Comparison of ENCODE assay signal across 17 cellular contexts in the genomic region with DNA sequence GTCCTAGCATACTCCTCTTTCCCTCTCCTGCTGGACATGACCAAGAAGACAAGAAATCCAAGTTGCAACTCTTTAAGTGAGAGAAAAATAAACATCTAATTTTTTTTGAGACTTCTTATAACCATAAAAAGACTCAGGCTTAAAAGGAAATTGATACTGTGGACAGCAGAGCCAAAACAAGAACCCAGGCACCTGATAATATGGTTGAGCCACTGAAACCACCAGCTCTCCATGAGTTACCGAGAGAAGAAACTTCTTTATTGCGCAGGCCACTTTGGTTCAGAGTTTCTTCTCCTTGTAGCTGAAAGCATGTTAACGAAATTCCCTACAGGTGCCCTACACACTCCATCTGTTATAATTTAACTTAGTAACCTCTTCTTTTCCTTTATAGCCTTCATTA. TPM values are rescaled to one million over a fixed set of nuclear protein-coding genes. Genes with fewer than 3 reads are reported as not detected.
DNase-seq lines count a peak whose midpoint lies in the region; ATAC-seq, FAIRE-seq and TF ChIP-seq lines count a peak whose summit lies in the region.
"Had no signal": no experiment of that assay in that cellular context is flagged by ENCODE, and none has a peak within 500 bp of the region (broad histone marks: within the 10 kb centered on the region; RNA-seq: fewer than 3 reads in every experiment).

No MANE protein-coding gene starts in this region.

- H2AFZ ChIP-seq in GM12878 (ENCODE audit: control insufficient read depth, low read depth, low read length): no peak overlapping the region

- BruUV-seq in GM12878 (replicated peaks; lab: Mats Ljungman, UMichigan): no TSS peak

- no peaks in the 10 kb centered on the region for H3K79me2 ChIP-seq in GM12878 (ENCODE audit: control insufficient read depth, insufficient read depth, low read length)

- H3K27ac Mint-ChIP-seq in progenitor cell of endocrine pancreas: no peak overlapping the region

- H3K36me3 ChIP-seq in GM12878 (ENCODE audit: control insufficient read depth in 2 of 2, insufficient read depth in 2 of 2, low read length in 1 of 2): no peaks in the 10 kb centered on the region
- H3K36me3 ChIP-seq: thyroid gland had no signal

- in situ Hi-C loops in GM12878 (cut with MboI): loop anchor here (5.0 kb wide), 1 partner anchor 111 kb away; a partner anchor contains a TSS

- no peak overlapping the region for H3K4me3 Mint-ChIP-seq in progenitor cell of endocrine pancreas (ENCODE audit: low read depth)
- H3K4me3 Mint-ChIP-seq: memory B cell had no signal

- RAD21 ChIA-PET in GM12878 (lab: Charles Lee; ENCODE audit: unreplicated experiment): no interaction called here

- no peaks in the 10 kb centered on the region for H4K20me1 ChIP-seq in GM12878 (ENCODE audit: control insufficient read depth, insufficient read depth)

- TF ChIP-seq POLR2A in GM12878 (IDR thresholded peaks at IDR 0.05; ENCODE audit: low read depth, low read length): no peak

- SMC1A ChIA-PET in GM12878 (lab: Charles Lee; ENCODE audit: uncharacterized antibody, unreplicated experiment): interaction anchor here (1.1 to 1.2 kb wide), 3 partner anchors 11 to 158 kb away, joined by 3 to 4 read pairs (median 3); no protein-coding TSS in a partner anchor

- no peak overlapping the region for H3K9ac ChIP-seq in GM12878 (ENCODE audit: control insufficient read depth, insufficient read depth, low read length)

- ATAC-seq in GM19043 (IDR thresholded peaks at IDR 0.05; ENCODE audit: low read depth, unreplicated experiment) (peak; percentile 41), GM21786 (IDR thresholded peaks at IDR 0.05; ENCODE audit: unreplicated experiment) (peak; percentile 50), HG03139 (IDR thresholded peaks at IDR 0.05; ENCODE audit: unreplicated experiment) (peak; percentile 38), GM12878 (peak; percentile 61)

- WGBS in GM12878 (ENCODE audit: insufficient coverage, insufficient replicate concordance, low lambda C conversion rate, missing lambda C conversion rate): 0% methylated on average over 3 of the region's 3 CpGs

- intact Hi-C loops in GM12878 (cut with micrococcal nuclease; ENCODE audit: unreplicated experiment): no loop called here

- DNase-seq in GM12878 (ENCODE audit: low read depth, low spot score): no peak
- DNase-seq in progenitor cell of endocrine pancreas (ENCODE audit: low spot score, unreplicated experiment): no peak
- DNase-seq in LoVo (ENCODE audit: low spot score): no peak
- DNase-seq in NCI-H2029 treated with DMSO at 0.1 percent for 48 hours (lab: John Stamatoyannopoulos, UW): no peak
- DNase-seq in stimulated activated CD4-positive, alpha-beta T cell treated with anti-CD3 and anti-CD28 coated beads, Interleukin-15, amount 100 ng/mL, for 24 hours: no peak
- DNase-seq: activated CD4-positive, CD25-positive, alpha-beta regulatory T cell treated with anti-CD3 and anti-CD28 coated beads, Interleukin-2, amount 50 U/mL, for 72 hours; C1 segment of cervical spinal cord; dorsolateral prefrontal cortex; NCI-H2081; thyroid gland had no signal

- H3K4me1 Mint-ChIP-seq in progenitor cell of endocrine pancreas (ENCODE audit: low read depth): peaks cover 3% of the 10 kb centered on the region

- no peaks in the 10 kb centered on the region for H3K27me3 Mint-ChIP-seq in progenitor cell of endocrine pancreas

- FAIRE-seq in GM12878 (lab: Jason Lieb, UNC): no peak
- FAIRE-seq: astrocyte had no signal

- H3K27ac ChIP-seq in GM12878 (ENCODE audit: control insufficient read depth, insufficient read depth): no peak overlapping the region
- H3K27ac ChIP-seq: dorsolateral prefrontal cortex, SK-N-MC, thyroid gland had no signal

- TF ChIP-seq RAD21 in GM12878 (IDR thresholded peaks at IDR 0.05; ENCODE audit: insufficient read depth, low read depth, low read length): no peak

- no peaks in the 10 kb centered on the region for H3K36me3 Mint-ChIP-seq in progenitor cell of endocrine pancreas (ENCODE audit: insufficient read depth)
- H3K36me3 Mint-ChIP-seq: memory B cell had no signal

- no peaks in the 10 kb centered on the region for H3K9me3 Mint-ChIP-seq in progenitor cell of endocrine pancreas (ENCODE audit: low read depth)
- H3K9me3 Mint-ChIP-seq: memory B cell had no signal

- H3K9me3 ChIP-seq in GM12878 (replicated peaks; ENCODE audit: control insufficient read depth, insufficient read depth, low read length): no peaks in the 10 kb centered on the region
- H3K9me3 ChIP-seq: thyroid gland had no signal

- TF ChIP-seq CTCF in GM12878 (IDR thresholded peaks at IDR 0.05 in 2 of 3, conservative IDR thresholded peaks at IDR 0.05 in 1 of 3; ENCODE audit: control insufficient read depth in 2 of 3, extremely low read depth in 1 of 3, insufficient read depth in 1 of 3, low read depth in 3 of 3, low read length in 3 of 3) (no peak), progenitor cell of endocrine pancreas (IDR thresholded peaks at IDR 0.05; ENCODE audit: unreplicated experiment) (no peak)

- no peak for TF ChIP-seq EP300 in GM12878 (IDR thresholded peaks at IDR 0.05; ENCODE audit: borderline replicate concordance in 1 of 2, control insufficient read depth in 1 of 2, low read depth in 2 of 2, low read length in 2 of 2)

- POLR2A ChIA-PET in GM12878 (lab: Charles Lee): no interaction called here

- CTCF ChIA-PET in GM12878 (lab: Yijun Ruan, JAX): interaction anchor here (1.4 kb wide), 1 partner anchor 15 kb away, joined by 5 read pairs; no protein-coding TSS in a partner anchor

- H3K27me3 ChIP-seq in GM12878 (replicated peaks in 1 of 2; ENCODE audit: control insufficient read depth in 2 of 2, insufficient read depth in 2 of 2, low read length in 1 of 2): no peaks in the 10 kb centered on the region
- H3K27me3 ChIP-seq: thyroid gland had no signal

- H3K4me1 ChIP-seq in GM12878 (ENCODE audit: control insufficient read depth, insufficient read depth, low read length): peaks cover 17% of the 10 kb centered on the region
- H3K4me1 ChIP-seq: thyroid gland had no signal

- H3K4me3 ChIP-seq in GM12878: no peak overlapping the region
- H3K4me3 ChIP-seq: dorsolateral prefrontal cortex, SK-N-MC, thyroid gland had no signal

- peak overlapping the region; percentile 57 for H3K4me2 ChIP-seq in GM12878 (ENCODE audit: control insufficient read depth, insufficient read depth)

TF ChIP-seq in GM12878, 131 proteins besides CTCF, POLR2A, EP300 and RAD21 (continues in another document):
- TF ChIP-seq SMAD5 (IDR thresholded peaks at IDR 0.05; ENCODE audit: low read depth) (no peak), RUNX3 (IDR thresholded peaks at IDR 0.05; ENCODE audit: low read length) (peak; percentile 50), TCF12 (IDR thresholded peaks at IDR 0.05; ENCODE audit: low read depth, low read length) (0 out of 2 replicates have a peak, but pooled peaks have one; percentile 16), ZBED1 (IDR thresholded peaks at IDR 0.05; ENCODE audit: borderline replicate concordance) (no peak), IKZF2 (IDR thresholded peaks at IDR 0.05) (no peak)
- TF ChIP-seq, protein P1, sequence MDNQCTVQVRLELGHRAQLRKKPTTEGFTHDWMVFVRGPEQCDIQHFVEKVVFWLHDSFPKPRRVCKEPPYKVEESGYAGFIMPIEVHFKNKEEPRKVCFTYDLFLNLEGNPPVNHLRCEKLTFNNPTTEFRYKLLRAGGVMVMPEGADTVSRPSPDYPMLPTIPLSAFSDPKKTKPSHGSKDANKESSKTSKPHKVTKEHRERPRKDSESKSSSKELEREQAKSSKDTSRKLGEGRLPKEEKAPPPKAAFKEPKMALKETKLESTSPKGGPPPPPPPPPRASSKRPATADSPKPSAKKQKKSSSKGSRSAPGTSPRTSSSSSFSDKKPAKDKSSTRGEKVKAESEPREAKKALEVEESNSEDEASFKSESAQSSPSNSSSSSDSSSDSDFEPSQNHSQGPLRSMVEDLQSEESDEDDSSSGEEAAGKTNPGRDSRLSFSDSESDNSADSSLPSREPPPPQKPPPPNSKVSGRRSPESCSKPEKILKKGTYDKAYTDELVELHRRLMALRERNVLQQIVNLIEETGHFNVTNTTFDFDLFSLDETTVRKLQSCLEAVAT (IDR thresholded peaks at IDR 0.05): no peak

RNA-seq across cellular contexts. Expression of a gene that starts 11.3 kb away (rescaled TPM):
- total RNA-seq in GM12878 (2013; cell fraction: nucleolus; rRNA removed): 114 and 123 TPM in 2 replicates
- total RNA-seq in GM12878 (2014; rRNA removed) (83.4 and 92.6 TPM in 2 replicates), GM12878 (2014; rRNA removed; fragmentation: Illumina TruSeq; extraction: Trizol) (112 and 113 TPM in 2 replicates), GM12878 (2021) (144 and 151 TPM in 2 replicates), progenitor cell of endocrine pancreas (118 and 123 TPM in 2 replicates)
- 34.6 TPM for polyA plus RNA-seq in GM12878 (2011; ENCODE audit: low read depth)
- polyA plus RNA-seq in GM12878 (2011; rRNA removed) (50.0 and 79.6 TPM in 2 replicates), GM12878 (2014; fragmentation: Illumina TruSeq; extraction: Trizol) (69.4 and 87.6 TPM in 2 replicates), GM12878 (2014; fragmentation: Nextera tagmentation; extraction: Ambion mirVana) (10 to 100 TPM; 50.6 to 53.4 TPM), GM12878 (2014; rRNA removed) (61.6 and 74.4 TPM in 2 replicates), GM12878 (2016; fragmentation: Nextera tagmentation; extraction: Ambion mirVana) (100 to 1,000 TPM; 114 to 124 TPM)
- polyA plus RNA-seq in GM12878 (2011; cell fraction: cytosol; rRNA removed): 19.2 and 19.8 TPM in 2 replicates
- polyA plus RNA-seq in GM12878 (2011; cell fraction: nucleus; rRNA removed): 33.6 and 34.1 TPM in 2 replicates
- 44.5 and 53.0 TPM in 2 replicates for polyA plus RNA-seq in GM12878 (2012)
- 26.3 and 26.6 TPM in 2 replicates for polyA minus RNA-seq in GM12878 (2011; rRNA and poly(A)+ RNA removed)
- 18.4 TPM in 2 replicates for polyA minus RNA-seq in GM12878 (2011; cell fraction: cytosol; rRNA and poly(A)+ RNA removed)
- 45.9 and 79.7 TPM in 2 replicates for polyA minus RNA-seq in GM12878 (2011; cell fraction: nucleus; rRNA and poly(A)+ RNA removed)

RNA-seq across cellular contexts. Expression of a gene that starts 39.4 kb away (rescaled TPM):
- not detected in 2 replicates for total RNA-seq in GM12878 (2013; cell fraction: nucleolus; rRNA removed)
- total RNA-seq in GM12878 (2014; rRNA removed) (not detected in 2 replicates), GM12878 (2014; rRNA removed; fragmentation: Illumina TruSeq; extraction: Trizol) (not detected in 2 replicates), GM12878 (2021) (not detected in 2 replicates), progenitor cell of endocrine pancreas (0.50 and 0.84 TPM in 2 replicates)
- polyA plus RNA-seq in GM12878 (2011; ENCODE audit: low read depth): not detected
- polyA plus RNA-seq in GM12878 (2011; rRNA removed) (not detected in 2 replicates), GM12878 (2014; fragmentation: Illumina TruSeq; extraction: Trizol) (not detected in 2 replicates), GM12878 (2014; fragmentation: Nextera tagmentation; extraction: Ambion mirVana) (not detected), GM12878 (2014; rRNA removed) (0.03 TPM in 1 of 2 replicates, not detected in the other), GM12878 (2016; fragmentation: Nextera tagmentation; extraction: Ambion mirVana) (not detected)
- polyA plus RNA-seq in GM12878 (2011; cell fraction: cytosol; rRNA removed): not detected in 2 replicates
- polyA plus RNA-seq in GM12878 (2011; cell fraction: nucleus; rRNA removed): not detected in 2 replicates
- not detected in 2 replicates for polyA plus RNA-seq in GM12878 (2012)
- polyA minus RNA-seq in GM12878 (2011; rRNA and poly(A)+ RNA removed): not detected in 2 replicates
- not detected in 2 replicates for polyA minus RNA-seq in GM12878 (2011; cell fraction: cytosol; rRNA and poly(A)+ RNA removed)
- polyA minus RNA-seq in GM12878 (2011; cell fraction: nucleus; rRNA and poly(A)+ RNA removed): not detected in 2 replicates
- total RNA-seq: omental fat pad had no signal
